ENCODE assay signal across 2 cellular contexts in the genomic region with DNA sequence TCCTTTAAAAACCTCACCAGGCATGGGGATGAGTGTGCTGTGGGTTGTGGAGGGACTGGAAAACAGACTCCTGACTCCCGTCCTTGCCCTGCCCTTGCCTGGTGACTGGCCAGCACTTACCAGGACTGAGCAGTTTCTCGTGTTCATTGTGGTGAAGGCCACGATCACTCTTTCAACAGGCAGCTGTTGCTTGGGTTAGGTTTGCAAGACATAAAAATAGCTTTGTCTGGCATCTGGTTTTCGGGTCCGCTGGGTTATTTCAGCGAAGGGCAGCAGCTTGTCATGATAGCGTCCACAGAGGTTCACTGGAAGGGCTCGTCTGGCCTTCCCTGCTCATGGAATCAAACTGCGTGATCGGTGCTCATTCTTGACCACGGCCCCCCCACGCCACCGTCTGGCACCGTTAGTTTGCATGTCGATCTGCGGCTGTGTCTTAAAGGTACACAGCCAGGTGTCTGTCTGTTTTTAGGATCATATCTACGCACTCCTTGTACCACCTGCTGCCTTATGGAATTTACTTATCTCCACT.
TF ChIP-seq lines count a peak whose summit lies in the region.

No MANE protein-coding gene starts in this region.

TF ChIP-seq in liver, 16 proteins besides CTCF, POLR2A, EP300 and RAD21:
- TF ChIP-seq, protein P1, sequence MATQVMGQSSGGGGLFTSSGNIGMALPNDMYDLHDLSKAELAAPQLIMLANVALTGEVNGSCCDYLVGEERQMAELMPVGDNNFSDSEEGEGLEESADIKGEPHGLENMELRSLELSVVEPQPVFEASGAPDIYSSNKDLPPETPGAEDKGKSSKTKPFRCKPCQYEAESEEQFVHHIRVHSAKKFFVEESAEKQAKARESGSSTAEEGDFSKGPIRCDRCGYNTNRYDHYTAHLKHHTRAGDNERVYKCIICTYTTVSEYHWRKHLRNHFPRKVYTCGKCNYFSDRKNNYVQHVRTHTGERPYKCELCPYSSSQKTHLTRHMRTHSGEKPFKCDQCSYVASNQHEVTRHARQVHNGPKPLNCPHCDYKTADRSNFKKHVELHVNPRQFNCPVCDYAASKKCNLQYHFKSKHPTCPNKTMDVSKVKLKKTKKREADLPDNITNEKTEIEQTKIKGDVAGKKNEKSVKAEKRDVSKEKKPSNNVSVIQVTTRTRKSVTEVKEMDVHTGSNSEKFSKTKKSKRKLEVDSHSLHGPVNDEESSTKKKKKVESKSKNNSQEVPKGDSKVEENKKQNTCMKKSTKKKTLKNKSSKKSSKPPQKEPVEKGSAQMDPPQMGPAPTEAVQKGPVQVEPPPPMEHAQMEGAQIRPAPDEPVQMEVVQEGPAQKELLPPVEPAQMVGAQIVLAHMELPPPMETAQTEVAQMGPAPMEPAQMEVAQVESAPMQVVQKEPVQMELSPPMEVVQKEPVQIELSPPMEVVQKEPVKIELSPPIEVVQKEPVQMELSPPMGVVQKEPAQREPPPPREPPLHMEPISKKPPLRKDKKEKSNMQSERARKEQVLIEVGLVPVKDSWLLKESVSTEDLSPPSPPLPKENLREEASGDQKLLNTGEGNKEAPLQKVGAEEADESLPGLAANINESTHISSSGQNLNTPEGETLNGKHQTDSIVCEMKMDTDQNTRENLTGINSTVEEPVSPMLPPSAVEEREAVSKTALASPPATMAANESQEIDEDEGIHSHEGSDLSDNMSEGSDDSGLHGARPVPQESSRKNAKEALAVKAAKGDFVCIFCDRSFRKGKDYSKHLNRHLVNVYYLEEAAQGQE (IDR thresholded peaks at IDR 0.05) = no peak
- TF ChIP-seq JUND (IDR thresholded peaks at IDR 0.05) (no peak), GABPA (IDR thresholded peaks at IDR 0.05 in 1 of 2, conservative IDR thresholded peaks at IDR 0.05 in 1 of 2) (no peak), YY1 (IDR thresholded peaks at IDR 0.05) (no peak), EGR1 (IDR thresholded peaks at IDR 0.05; ENCODE audit: low read depth in 2 of 2) (no peak), FOXA2 (IDR thresholded peaks at IDR 0.05) (no peak), HNF4A (conservative IDR thresholded peaks at IDR 0.05) (no peak), FOXA1 (IDR thresholded peaks at IDR 0.05) (no peak), SP1 (IDR thresholded peaks at IDR 0.05) (no peak)
- TF ChIP-seq, protein P2, sequence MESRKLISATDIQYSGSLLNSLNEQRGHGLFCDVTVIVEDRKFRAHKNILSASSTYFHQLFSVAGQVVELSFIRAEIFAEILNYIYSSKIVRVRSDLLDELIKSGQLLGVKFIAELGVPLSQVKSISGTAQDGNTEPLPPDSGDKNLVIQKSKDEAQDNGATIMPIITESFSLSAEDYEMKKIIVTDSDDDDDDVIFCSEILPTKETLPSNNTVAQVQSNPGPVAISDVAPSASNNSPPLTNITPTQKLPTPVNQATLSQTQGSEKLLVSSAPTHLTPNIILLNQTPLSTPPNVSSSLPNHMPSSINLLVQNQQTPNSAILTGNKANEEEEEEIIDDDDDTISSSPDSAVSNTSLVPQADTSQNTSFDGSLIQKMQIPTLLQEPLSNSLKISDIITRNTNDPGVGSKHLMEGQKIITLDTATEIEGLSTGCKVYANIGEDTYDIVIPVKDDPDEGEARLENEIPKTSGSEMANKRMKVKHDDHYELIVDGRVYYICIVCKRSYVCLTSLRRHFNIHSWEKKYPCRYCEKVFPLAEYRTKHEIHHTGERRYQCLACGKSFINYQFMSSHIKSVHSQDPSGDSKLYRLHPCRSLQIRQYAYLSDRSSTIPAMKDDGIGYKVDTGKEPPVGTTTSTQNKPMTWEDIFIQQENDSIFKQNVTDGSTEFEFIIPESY (IDR thresholded peaks at IDR 0.05) = no peak
- TF ChIP-seq, protein P3, sequence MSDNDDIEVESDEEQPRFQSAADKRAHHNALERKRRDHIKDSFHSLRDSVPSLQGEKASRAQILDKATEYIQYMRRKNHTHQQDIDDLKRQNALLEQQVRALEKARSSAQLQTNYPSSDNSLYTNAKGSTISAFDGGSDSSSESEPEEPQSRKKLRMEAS (IDR thresholded peaks at IDR 0.05) = no peak

TF ChIP-seq in HepG2, 621 proteins besides CTCF, POLR2A, EP300 and RAD21:
- TF ChIP-seq ZC3H13 (CRISPR knock-in tag; IDR thresholded peaks at IDR 0.05) (no peak), IRF2 (CRISPR knock-in tag; IDR thresholded peaks at IDR 0.05) (no peak), ZNF33B (CRISPR knock-in tag; IDR thresholded peaks at IDR 0.05) (no peak), RCOR2 (CRISPR knock-in tag; IDR thresholded peaks at IDR 0.05) (no peak), ZNF343 (CRISPR knock-in tag; IDR thresholded peaks at IDR 0.05) (no peak), CREM (IDR thresholded peaks at IDR 0.05) (no peak), CREM (CRISPR knock-in tag; IDR thresholded peaks at IDR 0.05) (no peak), HDAC2 (CRISPR knock-in tag; IDR thresholded peaks at IDR 0.05) (no peak), ZNF326 (CRISPR knock-in tag; IDR thresholded peaks at IDR 0.05; ENCODE audit: borderline replicate concordance) (no peak), FOXM1 (CRISPR knock-in tag; IDR thresholded peaks at IDR 0.05) (no peak), ZNF230 (CRISPR knock-in tag; IDR thresholded peaks at IDR 0.05) (no peak)
